2 cellular contexts compared by ENCODE assay signal in the genomic region with DNA sequence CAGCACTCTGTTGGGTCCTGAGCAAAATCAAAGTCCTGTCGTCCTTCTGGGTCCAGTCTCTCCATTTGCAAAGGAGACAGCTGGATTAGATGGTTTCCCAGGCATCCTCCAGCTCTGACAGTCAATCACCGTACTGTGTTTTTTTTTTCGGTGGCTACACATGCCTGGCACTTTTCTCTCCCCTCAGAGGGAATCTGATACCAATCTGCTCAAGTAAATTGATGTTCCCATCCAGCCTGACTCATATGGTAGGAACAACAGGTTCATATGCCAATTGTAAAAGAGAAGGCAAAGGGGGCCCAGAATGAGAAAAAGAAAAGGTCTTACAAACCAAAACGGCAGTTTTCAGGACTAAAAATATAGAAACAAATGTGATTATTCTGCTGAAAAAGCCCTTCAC.
TF ChIP-seq lines count a peak whose summit lies in the region.

No MANE protein-coding gene starts in this region.

TF ChIP-seq in HepG2, 621 proteins besides CTCF, POLR2A, EP300 and RAD21:
- TF ChIP-seq FOXA3 (CRISPR knock-in tag; IDR thresholded peaks at IDR 0.05): no peak
- no peak for TF ChIP-seq BATF2 (CRISPR knock-in tag; IDR thresholded peaks at IDR 0.05)
- no peak for TF ChIP-seq ZNF678 (CRISPR knock-in tag; IDR thresholded peaks at IDR 0.05)
- TF ChIP-seq ZUFSP (CRISPR knock-in tag; IDR thresholded peaks at IDR 0.05; ENCODE audit: borderline replicate concordance): no peak
- TF ChIP-seq, protein P1, sequence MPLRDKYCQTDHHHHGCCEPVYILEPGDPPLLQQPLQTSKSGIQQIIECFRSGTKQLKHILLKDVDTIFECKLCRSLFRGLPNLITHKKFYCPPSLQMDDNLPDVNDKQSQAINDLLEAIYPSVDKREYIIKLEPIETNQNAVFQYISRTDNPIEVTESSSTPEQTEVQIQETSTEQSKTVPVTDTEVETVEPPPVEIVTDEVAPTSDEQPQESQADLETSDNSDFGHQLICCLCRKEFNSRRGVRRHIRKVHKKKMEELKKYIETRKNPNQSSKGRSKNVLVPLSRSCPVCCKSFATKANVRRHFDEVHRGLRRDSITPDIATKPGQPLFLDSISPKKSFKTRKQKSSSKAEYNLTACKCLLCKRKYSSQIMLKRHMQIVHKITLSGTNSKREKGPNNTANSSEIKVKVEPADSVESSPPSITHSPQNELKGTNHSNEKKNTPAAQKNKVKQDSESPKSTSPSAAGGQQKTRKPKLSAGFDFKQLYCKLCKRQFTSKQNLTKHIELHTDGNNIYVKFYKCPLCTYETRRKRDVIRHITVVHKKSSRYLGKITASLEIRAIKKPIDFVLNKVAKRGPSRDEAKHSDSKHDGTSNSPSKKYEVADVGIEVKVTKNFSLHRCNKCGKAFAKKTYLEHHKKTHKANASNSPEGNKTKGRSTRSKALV (CRISPR knock-in tag; IDR thresholded peaks at IDR 0.05): no peak
- no peak for TF ChIP-seq PBX2 (CRISPR knock-in tag; IDR thresholded peaks at IDR 0.05)
- TF ChIP-seq, protein P2, sequence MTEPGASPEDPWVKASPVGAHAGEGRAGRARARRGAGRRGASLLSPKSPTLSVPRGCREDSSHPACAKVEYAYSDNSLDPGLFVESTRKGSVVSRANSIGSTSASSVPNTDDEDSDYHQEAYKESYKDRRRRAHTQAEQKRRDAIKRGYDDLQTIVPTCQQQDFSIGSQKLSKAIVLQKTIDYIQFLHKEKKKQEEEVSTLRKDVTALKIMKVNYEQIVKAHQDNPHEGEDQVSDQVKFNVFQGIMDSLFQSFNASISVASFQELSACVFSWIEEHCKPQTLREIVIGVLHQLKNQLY (CRISPR knock-in tag; IDR thresholded peaks at IDR 0.05): no peak
- TF ChIP-seq HIVEP1 (CRISPR knock-in tag; IDR thresholded peaks at IDR 0.05): no peak
- TF ChIP-seq ZNF383 (CRISPR knock-in tag; IDR thresholded peaks at IDR 0.05; ENCODE audit: borderline replicate concordance): no peak
- TF ChIP-seq, protein P3, sequence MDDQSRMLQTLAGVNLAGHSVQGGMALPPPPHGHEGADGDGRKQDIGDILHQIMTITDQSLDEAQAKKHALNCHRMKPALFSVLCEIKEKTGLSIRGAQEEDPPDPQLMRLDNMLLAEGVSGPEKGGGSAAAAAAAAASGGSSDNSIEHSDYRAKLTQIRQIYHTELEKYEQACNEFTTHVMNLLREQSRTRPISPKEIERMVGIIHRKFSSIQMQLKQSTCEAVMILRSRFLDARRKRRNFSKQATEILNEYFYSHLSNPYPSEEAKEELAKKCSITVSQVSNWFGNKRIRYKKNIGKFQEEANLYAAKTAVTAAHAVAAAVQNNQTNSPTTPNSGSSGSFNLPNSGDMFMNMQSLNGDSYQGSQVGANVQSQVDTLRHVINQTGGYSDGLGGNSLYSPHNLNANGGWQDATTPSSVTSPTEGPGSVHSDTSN (CRISPR knock-in tag; IDR thresholded peaks at IDR 0.05; ENCODE audit: borderline replicate concordance): no peak
- TF ChIP-seq ZNF430 (CRISPR knock-in tag; IDR thresholded peaks at IDR 0.05): no peak
- no peak for TF ChIP-seq ZNF143 (CRISPR knock-in tag; IDR thresholded peaks at IDR 0.05)
- no peak for TF ChIP-seq ATF1 (CRISPR knock-in tag; IDR thresholded peaks at IDR 0.05)
- TF ChIP-seq GTF2F1 (IDR thresholded peaks at IDR 0.05; ENCODE audit: low read length): no peak
- TF ChIP-seq RFX3 (CRISPR knock-in tag; IDR thresholded peaks at IDR 0.05): no peak
- no peak for TF ChIP-seq SMAD3 (CRISPR knock-in tag; IDR thresholded peaks at IDR 0.05)

TF ChIP-seq in GM12878, 131 proteins besides CTCF, POLR2A, EP300 and RAD21:
- TF ChIP-seq E2F4 (IDR thresholded peaks at IDR 0.05; ENCODE audit: low read depth, low read length) (no peak), CHD1 (IDR thresholded peaks at IDR 0.05; ENCODE audit: low read depth, low read length) (no peak), EED (IDR thresholded peaks at IDR 0.05; ENCODE audit: low read depth) (no peak), ZBED1 (IDR thresholded peaks at IDR 0.05; ENCODE audit: borderline replicate concordance) (no peak)
- TF ChIP-seq, protein P4, sequence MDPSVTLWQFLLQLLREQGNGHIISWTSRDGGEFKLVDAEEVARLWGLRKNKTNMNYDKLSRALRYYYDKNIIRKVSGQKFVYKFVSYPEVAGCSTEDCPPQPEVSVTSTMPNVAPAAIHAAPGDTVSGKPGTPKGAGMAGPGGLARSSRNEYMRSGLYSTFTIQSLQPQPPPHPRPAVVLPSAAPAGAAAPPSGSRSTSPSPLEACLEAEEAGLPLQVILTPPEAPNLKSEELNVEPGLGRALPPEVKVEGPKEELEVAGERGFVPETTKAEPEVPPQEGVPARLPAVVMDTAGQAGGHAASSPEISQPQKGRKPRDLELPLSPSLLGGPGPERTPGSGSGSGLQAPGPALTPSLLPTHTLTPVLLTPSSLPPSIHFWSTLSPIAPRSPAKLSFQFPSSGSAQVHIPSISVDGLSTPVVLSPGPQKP (IDR thresholded peaks at IDR 0.05; ENCODE audit: low read depth, low read length): no peak
